8 cellular contexts compared by ENCODE assay signal in the genomic region with DNA sequence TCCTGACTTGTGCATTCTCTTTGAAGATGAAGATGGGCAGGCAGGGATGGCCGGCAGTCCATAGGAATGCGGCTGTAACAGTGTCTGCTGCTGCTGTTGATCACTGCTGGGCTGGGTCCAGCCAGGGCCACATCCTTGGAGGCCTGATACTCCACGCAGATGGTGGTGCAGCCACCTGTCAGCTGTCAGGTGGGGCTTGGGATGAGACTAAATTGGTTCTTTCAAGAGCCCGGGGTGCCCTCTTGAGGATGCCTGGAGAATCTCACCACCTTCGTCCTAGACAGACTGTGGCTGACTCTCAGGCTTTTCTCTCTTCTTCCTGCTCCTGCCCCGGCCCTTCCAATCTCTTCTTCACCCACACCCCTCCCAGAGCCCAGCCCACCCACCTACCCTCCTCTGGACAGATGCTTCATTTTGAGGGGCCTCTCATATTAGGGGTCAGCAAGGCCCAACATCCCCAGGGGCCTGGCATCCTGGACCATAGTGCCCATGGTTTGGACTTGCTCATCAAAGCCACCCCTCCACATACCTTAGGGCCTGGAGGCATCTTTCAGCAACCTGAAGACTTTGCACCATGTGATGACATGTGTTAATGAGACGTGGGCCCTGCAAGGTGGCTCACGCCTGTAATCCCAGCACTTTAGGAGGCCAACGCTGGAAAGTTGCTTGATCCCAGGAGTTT. TPM values are rescaled to one million over a fixed set of nuclear protein-coding genes. Genes with fewer than 3 reads are reported as not detected.
DNase-seq lines count a peak whose midpoint lies in the region; ATAC-seq and TF ChIP-seq lines count a peak whose summit lies in the region.

No MANE protein-coding gene starts in this region.

- in situ Hi-C loops in GM13976 (cut with MboI; ENCODE audit: low sequenced_read_pairs, unreplicated experiment) = no loop called here

- TF ChIP-seq CTCF in GM13976 (IDR thresholded peaks at IDR 0.05; ENCODE audit: borderline replicate concordance, control extremely low read depth, extremely low read depth, insufficient read depth, missing control alignments) (peak; percentile 71), VCaP (conservative IDR thresholded peaks at IDR 0.05) (peak; percentile 87)

- DNase-seq in 8988T = peak; percentile 92
- peak; percentile 86 for DNase-seq in GM13976 (ENCODE audit: low spot score)
- peak; percentile 57 for DNase-seq in NCI-H2029 treated with DMSO at 0.1 percent for 48 hours (lab: John Stamatoyannopoulos, UW)
- peak; percentile 50 for DNase-seq in central memory CD4-positive, alpha-beta T cell
- peak; percentile 54 to 63 for DNase-seq in lung microvascular endothelial cell (ENCODE audit: low read depth in 2 of 2)
- DNase-seq in stimulated activated CD8-positive, alpha-beta memory T cell treated with anti-CD3 and anti-CD28 coated beads, Interleukin-2, amount 100 ng/mL, for 1 hour (ENCODE audit: low read depth in 2 of 2) = peak; percentile 20 to 29

- ATAC-seq in GM19351 (IDR thresholded peaks at IDR 0.05; ENCODE audit: unreplicated experiment) = no peak

- no peak overlapping the region for H3K27ac ChIP-seq in VCaP

RNA-seq across cellular contexts. Expression of a gene that starts 19.1 kb away (rescaled TPM):
- 4.8 and 7.5 TPM in 2 replicates for total RNA-seq in lung microvascular endothelial cell

RNA-seq across cellular contexts. Expression of a gene that starts 28.9 kb away (rescaled TPM):
- 16.3 and 18.3 TPM in 2 replicates for total RNA-seq in lung microvascular endothelial cell

RNA-seq across cellular contexts. Expression of a gene that starts 29.0 kb away (rescaled TPM):
- total RNA-seq in lung microvascular endothelial cell = not detected in 2 replicates

RNA-seq across cellular contexts. Expression of a gene that starts 38.6 kb away (rescaled TPM):
- 23.2 and 27.7 TPM in 2 replicates for total RNA-seq in lung microvascular endothelial cell

RNA-seq across cellular contexts. Expression of a gene that starts 48.5 kb away (rescaled TPM):
- total RNA-seq in lung microvascular endothelial cell = 0.65 and 3.0 TPM in 2 replicates

Comparison
In these comparisons a context has a peak if more than half of its experiments do, and no peak if none do; other contexts are left out.
1. DNase-seq: peak in every context shown above with its lines; median percentile 92 in 8988T; 86 in GM13976; 58 in lung microvascular endothelial cell; 57 in NCI-H2029 treated with DMSO at 0.1 percent for 48 hours; 50 in central memory CD4-positive, alpha-beta T cell; 24 in stimulated activated CD8-positive, alpha-beta memory T cell treated with anti-CD3 and anti-CD28 coated beads, Interleukin-2, amount 100 ng/mL, for 1 hour.